In the genomic region with DNA sequence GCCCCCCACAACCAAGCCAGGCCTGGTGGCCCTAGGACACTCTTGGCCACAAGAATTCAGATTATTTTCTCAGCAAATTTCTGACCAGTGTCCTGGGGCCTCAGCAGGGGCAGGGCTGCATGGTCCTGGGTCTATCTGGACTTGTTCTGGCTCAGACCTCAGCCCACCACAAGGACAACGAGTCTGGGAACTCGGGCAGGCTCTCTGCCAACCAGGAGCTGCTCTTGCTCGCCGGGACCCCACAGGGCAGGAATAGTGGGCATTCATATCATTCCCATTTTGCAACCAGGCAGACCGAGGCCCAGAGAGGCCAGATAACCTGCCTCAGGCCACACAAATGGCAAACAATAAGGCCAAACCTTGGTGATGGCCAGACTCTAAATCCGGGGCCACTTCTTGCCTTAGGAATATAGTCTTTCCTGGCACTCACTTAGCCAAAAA, we compare ENCODE assay signal across 8 cellular contexts.
DNase-seq lines count a peak whose midpoint lies in the region; ATAC-seq and TF ChIP-seq lines count a peak whose summit lies in the region.

No MANE protein-coding gene starts in this region.

- H3K79me2 ChIP-seq in OCI-LY7 (ENCODE audit: insufficient read depth, low read depth, low read length), result no peaks in the 10 kb centered on the region; the same call in 1 of the 2 replicates

- no peaks in the 10 kb centered on the region for H4K20me1 ChIP-seq in OCI-LY7 (ENCODE audit: insufficient read depth, low read length)

- DNase-seq in AG04450 (ENCODE audit: low read depth, low spot score) (no peak), OCI-LY7 (ENCODE audit: low spot score) (no peak), globus pallidus (ENCODE audit: low spot score) (no peak), GM13976 (ENCODE audit: low spot score) (no peak)
- DNase-seq in effector memory CD8-positive, alpha-beta T cell, result no peak
- no peak for DNase-seq in naive thymus-derived CD8-positive, alpha-beta T cell
- no peak for DNase-seq in activated effector memory CD4-positive, alpha-beta T cell treated with Interleukin-2 at 50 U/mL for 16 hours

- H3K4me1 Mint-ChIP-seq in effector memory CD8-positive, alpha-beta T cell (ENCODE audit: low read depth in 2 of 2), result peaks cover 6 to 29% of the 10 kb centered on the region in 2 donors
- peaks cover 14 to 75% (median 43%) of the 10 kb centered on the region in 4 donors for H3K4me1 Mint-ChIP-seq in naive thymus-derived CD8-positive, alpha-beta T cell

- H2AFZ ChIP-seq in OCI-LY7 (ENCODE audit: low read length), result peak overlapping the region; percentile 83; the same call in 1 of the 2 replicates

- CTCF ChIA-PET in AG04450 (lab: Charles Lee), result interaction anchor here (2.0 kb wide), 1 partner anchor 46 kb away, joined by 8 read pairs; no protein-coding TSS in a partner anchor
- CTCF ChIA-PET in OCI-LY7 (lab: Charles Lee; ENCODE audit: unreplicated experiment), result interaction anchor here (1.7 kb wide), 1 partner anchor 16 kb away, joined by 6 read pairs; no protein-coding TSS in a partner anchor

- H3K36me3 Mint-ChIP-seq in effector memory CD8-positive, alpha-beta T cell (ENCODE audit: insufficient read depth), result peaks cover 7% of the 10 kb centered on the region
- no peaks in the 10 kb centered on the region for H3K36me3 Mint-ChIP-seq in naive thymus-derived CD8-positive, alpha-beta T cell

- H3K27ac ChIP-seq in AG04450 (ENCODE audit: low read depth, low read length) (peak overlapping the region; percentile 47), OCI-LY7 (ENCODE audit: low read depth, low read length, poor library complexity, severe bottlenecking) (no peak overlapping the region)

- peak overlapping the region; percentile 84 to 95 for H3K27ac Mint-ChIP-seq in effector memory CD8-positive, alpha-beta T cell
- H3K27ac Mint-ChIP-seq in naive thymus-derived CD8-positive, alpha-beta T cell, result peak overlapping the region; percentile 95 to 98 (median 97)

- POLR2A ChIA-PET in AG04450 (lab: Yijun Ruan, JAX), result interaction anchor here (1.1 kb wide), 1 partner anchor 17 kb away, joined by 4 read pairs; no protein-coding TSS in a partner anchor
- POLR2A ChIA-PET in OCI-LY7 (lab: Charles Lee), result interaction anchor here (0.7 to 1.3 kb wide), 3 partner anchors 16 to 18 kb away, joined by 3 to 6 read pairs (median 5); no protein-coding TSS in a partner anchor
- POLR2A ChIA-PET in naive thymus-derived CD8-positive, alpha-beta T cell (lab: Charles Lee), result interaction anchor here (0.9 to 6.4 kb wide), 6 partner anchors 9 to 175 kb away, joined by 3 to 112 read pairs (median 30); no protein-coding TSS in a partner anchor

- H3K27me3 ChIP-seq in AG04450 (ENCODE audit: control insufficient read depth, insufficient read depth, low read length), result no peaks in the 10 kb centered on the region

- H3K4me3 ChIP-seq in AG04450 (ENCODE audit: low read depth, low read length), result no peak overlapping the region
- H3K4me3 ChIP-seq in OCI-LY7 (ENCODE audit: low read depth, low read length, poor library complexity, severe bottlenecking), result no peak overlapping the region

- intact Hi-C loops in OCI-LY7 (cut with micrococcal nuclease; ENCODE audit: unreplicated experiment), result no loop called here

- no TSS peak for BruUV-seq in OCI-LY7 (replicated peaks; lab: Mats Ljungman, UMichigan)

- peaks cover 49% of the 10 kb centered on the region for H3K4me1 ChIP-seq in OCI-LY7 (ENCODE audit: insufficient read depth, low read length, poor library complexity, severe bottlenecking)

- H3K9me2 ChIP-seq in OCI-LY7 (ENCODE audit: insufficient read depth, low read length), result no peaks in the 10 kb centered on the region

- H3K27me3 Mint-ChIP-seq in effector memory CD8-positive, alpha-beta T cell, result peaks cover 0 to 21% of the 10 kb centered on the region in 2 donors
- no peaks in the 10 kb centered on the region for H3K27me3 Mint-ChIP-seq in naive thymus-derived CD8-positive, alpha-beta T cell

- in situ Hi-C loops in GM13976 (cut with MboI; ENCODE audit: low sequenced_read_pairs, unreplicated experiment), result no loop called here

- H3K9me3 Mint-ChIP-seq in effector memory CD8-positive, alpha-beta T cell, result no peaks in the 10 kb centered on the region
- no peaks in the 10 kb centered on the region for H3K9me3 Mint-ChIP-seq in naive thymus-derived CD8-positive, alpha-beta T cell

- H3K36me3 ChIP-seq in OCI-LY7 (ENCODE audit: insufficient read depth, low read length), result no peaks in the 10 kb centered on the region

- H3K4me3 Mint-ChIP-seq in effector memory CD8-positive, alpha-beta T cell, result peak overlapping the region; percentile 80 to 93
- peak overlapping the region; percentile 84 to 98 (median 92) for H3K4me3 Mint-ChIP-seq in naive thymus-derived CD8-positive, alpha-beta T cell

- no peaks in the 10 kb centered on the region for H3K9me3 ChIP-seq in AG04450 (ENCODE audit: control insufficient read depth, insufficient read depth, low read length)
- H3K9me3 ChIP-seq in OCI-LY7 (ENCODE audit: low read length), result no peaks in the 10 kb centered on the region

- no peak for TF ChIP-seq CTCF in AG04450 (IDR thresholded peaks at IDR 0.05; ENCODE audit: low read depth, low read length)
- no peak for TF ChIP-seq CTCF in OCI-LY7 (conservative IDR thresholded peaks at IDR 0.05; ENCODE audit: low read length)
- no peak for TF ChIP-seq CTCF in GM13976 (IDR thresholded peaks at IDR 0.05; ENCODE audit: borderline replicate concordance, control extremely low read depth, extremely low read depth, insufficient read depth, missing control alignments)

- no peak for ATAC-seq in effector memory CD8-positive, alpha-beta T cell (replicated peaks)
- ATAC-seq in naive thymus-derived CD8-positive, alpha-beta T cell, result no peak
- no peak for ATAC-seq in GM21786 (IDR thresholded peaks at IDR 0.05; ENCODE audit: unreplicated experiment)

- peak overlapping the region; percentile 88 for H3K4me2 ChIP-seq in OCI-LY7 (ENCODE audit: low read length)
